ENCODE assay signal across 30 cellular contexts in genomic region chr5:142664634-142665033, GRCh38. TPM values are rescaled to one million over a fixed set of nuclear protein-coding genes. Genes with fewer than 3 reads are reported as not detected.
"Had no signal": no experiment of that assay in that cellular context is flagged by ENCODE, and none has a peak within 500 bp of the region (broad histone marks: within the 10 kb centered on the region; RNA-seq: fewer than 3 reads in every experiment).

No MANE protein-coding gene starts in this region.

- H3K36me3 ChIP-seq: breast epithelium, neutrophil, thoracic aorta, uterus had no signal

- H3K9me3 ChIP-seq: breast epithelium, neutrophil, thoracic aorta, uterus had no signal

- H2AFZ ChIP-seq: hepatocyte had no signal

- FAIRE-seq: endometrium, frontal cortex, keratinocyte had no signal

- H3K4me1 Mint-ChIP-seq: activated naive CD4-positive, alpha-beta T cell treated with anti-CD3 and anti-CD28 coated beads, Interleukin-2, amount 50 U/mL, for 24 hours; central memory CD8-positive, alpha-beta T cell; stimulated activated effector memory CD8-positive, alpha-beta T cell treated with anti-CD3 and anti-CD28 coated beads, Interleukin-12 subunit alpha, Interleukin-12 subunit beta, amount 100 ng/mL, for 72 hours had no signal

- DNase-seq: activated CD4-positive, alpha-beta T cell treated with anti-CD3 and anti-CD28 coated beads, Interleukin-2, amount 50 U/mL, for 1 hour; activated CD4-positive, CD25-positive, alpha-beta regulatory T cell treated with anti-CD3 and anti-CD28 coated beads, Interleukin-2, amount 50 U/mL, for 72 hours; activated CD8-positive, alpha-beta T cell treated with anti-CD3 and anti-CD28 coated beads for 36 hours; activated T-cell treated with anti-CD3 and anti-CD28 coated beads, Interleukin-2, amount 50 U/mL, for 4 hours; dermis blood vessel endothelial cell; effector CD4-positive, alpha-beta T cell; glutamatergic neuron; left cardiac atrium; left ventricle myocardium superior; mammary epithelial cell; nephron progenitor cell; stimulated activated CD4-positive, alpha-beta T cell treated with anti-CD3 and anti-CD28 coated beads, Interleukin-4, amount 100 ng/mL, for 24 hours; T-helper 17 cell; T1000; uterus had no signal

- H3K27me3 ChIP-seq: breast epithelium, hepatocyte, uterus had no signal

- H3K4me1 ChIP-seq: breast epithelium, uterus had no signal

- H3K4me3 ChIP-seq: breast epithelium, hepatocyte, skin epidermis, thoracic aorta, uterus had no signal

- H3K79me2 ChIP-seq: hepatocyte had no signal

- ATAC-seq: activated CD8-positive, alpha-beta T cell treated with anti-CD3 and anti-CD28 coated beads for 36 hours; activated T-cell treated with anti-CD3 and anti-CD28 coated beads, Interleukin-2, amount 50 U/mL, for 4 hours; left cardiac atrium; left ventricle myocardium superior; sciatic nerve; stimulated activated effector memory CD8-positive, alpha-beta T cell treated with anti-CD3 and anti-CD28 coated beads, Interleukin-12 subunit alpha, Interleukin-12 subunit beta, amount 100 ng/mL, for 72 hours; T-helper 17 cell had no signal

- H3K27ac Mint-ChIP-seq: activated CD8-positive, alpha-beta T cell treated with anti-CD3 and anti-CD28 coated beads for 36 hours; activated naive CD4-positive, alpha-beta T cell treated with anti-CD3 and anti-CD28 coated beads, Interleukin-2, amount 50 U/mL, for 24 hours; activated T-helper 2 cell treated with anti-CD3 and anti-CD28 coated beads, Interferon-gamma antibody, Interleukin-2, Interleukin-4, amounts not matched to agents 10 μg/mL and 5 μg/mL and 100 μg/mL, durations not matched to agents 14 hours and 24 hours and 36 hours; nephron progenitor cell; stimulated activated effector memory CD8-positive, alpha-beta T cell treated with anti-CD3 and anti-CD28 coated beads, Interleukin-12 subunit alpha, Interleukin-12 subunit beta, amount 100 ng/mL, for 72 hours; stimulated activated naive CD8-positive, alpha-beta T cell treated with anti-CD3 and anti-CD28 coated beads, Interleukin-15, Interleukin-2, amounts not matched to agents 100 ng/mL and 50 ng/mL, for 24 hours; T-helper 17 cell had no signal

- H3K27ac ChIP-seq: breast epithelium, epithelial cell of prostate, hepatocyte, neutrophil, skin epidermis, thoracic aorta, uterus had no signal

- H3K36me3 Mint-ChIP-seq: activated naive CD4-positive, alpha-beta T cell treated with anti-CD3 and anti-CD28 coated beads, Interleukin-2, amount 50 U/mL, for 24 hours; stimulated activated effector memory CD8-positive, alpha-beta T cell treated with anti-CD3 and anti-CD28 coated beads, Interleukin-12 subunit alpha, Interleukin-12 subunit beta, amount 100 ng/mL, for 72 hours had no signal

- H3K4me3 Mint-ChIP-seq: activated CD8-positive, alpha-beta T cell treated with anti-CD3 and anti-CD28 coated beads for 36 hours; activated naive CD4-positive, alpha-beta T cell treated with anti-CD3 and anti-CD28 coated beads, Interleukin-2, amount 50 U/mL, for 24 hours; activated T-cell treated with anti-CD3 and anti-CD28 coated beads, Interleukin-2, amount 50 U/mL, for 4 hours; central memory CD8-positive, alpha-beta T cell; nephron progenitor cell; stimulated activated effector memory CD8-positive, alpha-beta T cell treated with anti-CD3 and anti-CD28 coated beads, Interleukin-12 subunit alpha, Interleukin-12 subunit beta, amount 100 ng/mL, for 72 hours; stimulated activated naive CD8-positive, alpha-beta T cell treated with anti-CD3 and anti-CD28 coated beads, Interleukin-15, Interleukin-2, amounts not matched to agents 100 ng/mL and 50 ng/mL, for 24 hours; T-helper 17 cell had no signal

- H3K4me2 ChIP-seq: hepatocyte had no signal

- H3K9me3 Mint-ChIP-seq: activated CD8-positive, alpha-beta T cell treated with anti-CD3 and anti-CD28 coated beads for 36 hours; activated naive CD4-positive, alpha-beta T cell treated with anti-CD3 and anti-CD28 coated beads, Interleukin-2, amount 50 U/mL, for 24 hours; activated T-cell treated with anti-CD3 and anti-CD28 coated beads, Interleukin-2, amount 50 U/mL, for 4 hours; activated T-helper 2 cell treated with anti-CD3 and anti-CD28 coated beads, Interferon-gamma antibody, Interleukin-2, Interleukin-4, amounts not matched to agents 10 μg/mL and 5 μg/mL and 100 μg/mL, durations not matched to agents 14 hours and 24 hours and 36 hours; central memory CD8-positive, alpha-beta T cell; nephron progenitor cell; stimulated activated effector memory CD8-positive, alpha-beta T cell treated with anti-CD3 and anti-CD28 coated beads, Interleukin-12 subunit alpha, Interleukin-12 subunit beta, amount 100 ng/mL, for 72 hours; stimulated activated naive CD8-positive, alpha-beta T cell treated with anti-CD3 and anti-CD28 coated beads, Interleukin-15, Interleukin-2, amounts not matched to agents 100 ng/mL and 50 ng/mL, for 24 hours had no signal

RNA-seq across cellular contexts. Expression of gene FGF1, which starts 21.3 kb away (rescaled TPM):
- total RNA-seq: activated CD8-positive, alpha-beta T cell treated with anti-CD3 and anti-CD28 coated beads for 36 hours; activated T-cell treated with anti-CD3 and anti-CD28 coated beads, Interleukin-2, amount 50 U/mL, for 4 hours; activated T-helper 2 cell treated with anti-CD3 and anti-CD28 coated beads, Interferon-gamma antibody, Interleukin-2, Interleukin-4, amounts not matched to agents 10 μg/mL and 5 μg/mL and 100 μg/mL, durations not matched to agents 14 hours and 24 hours and 36 hours; T-helper 17 cell had no signal
